ENCODE assay signal across 8 cellular contexts in the genomic region with DNA sequence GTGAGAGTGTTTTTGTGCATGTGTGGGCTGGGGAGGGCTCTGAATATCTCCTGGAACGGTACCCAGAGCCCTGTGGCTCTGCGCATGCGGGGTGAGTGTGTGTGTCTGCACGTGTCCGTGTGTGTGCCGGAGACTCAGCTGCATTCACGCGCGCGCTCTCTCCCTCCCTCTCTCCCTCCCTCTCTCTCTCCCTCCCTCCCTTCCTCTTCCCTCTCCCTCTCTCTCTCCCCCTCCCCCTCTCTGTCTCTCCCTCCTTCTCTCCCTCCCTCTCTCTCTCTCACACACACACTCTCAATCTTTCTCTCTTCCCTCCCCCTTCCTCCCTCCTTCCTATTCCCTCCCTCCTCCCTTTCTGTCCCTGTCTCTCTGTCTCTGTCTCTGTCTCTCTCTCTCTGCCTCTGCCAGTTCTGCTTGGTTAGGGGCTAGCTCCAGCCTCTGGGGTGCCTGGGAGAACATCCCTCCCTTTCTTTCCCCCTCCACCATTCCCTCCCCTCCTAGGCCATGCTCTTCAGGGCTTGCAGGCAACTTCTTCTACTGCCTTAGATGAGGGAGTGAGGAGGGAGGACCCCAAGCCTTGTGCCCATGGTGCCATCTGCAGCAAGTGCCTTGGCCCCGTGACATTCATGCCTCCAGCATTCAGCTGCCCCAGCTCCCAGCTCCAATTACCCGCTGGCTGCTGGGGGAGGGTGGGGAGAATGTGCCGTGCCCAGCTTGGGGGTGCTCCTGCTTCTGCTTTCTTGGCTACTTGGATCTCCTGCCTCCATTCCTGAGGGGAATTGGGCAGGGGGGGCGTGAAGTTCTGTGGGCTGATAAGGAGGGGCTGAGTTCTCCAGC.
DNase-seq lines count a peak whose midpoint lies in the region; ATAC-seq and TF ChIP-seq lines count a peak whose summit lies in the region.

No MANE protein-coding gene starts in this region.

- no peaks in the 10 kb centered on the region for H3K36me3 ChIP-seq in GM06990 (ENCODE audit: control insufficient read depth, insufficient read depth, low read length)

- peak; percentile 62 to 73 for ATAC-seq in activated CD4-positive, CD25-positive, alpha-beta regulatory T cell treated with anti-CD3 and anti-CD28 coated beads, Interleukin-2, amount 50 U/mL, for 24 hours
- ATAC-seq in HG02642 (IDR thresholded peaks at IDR 0.05; ENCODE audit: poor library complexity, unreplicated experiment) (no peak), GM21367 (IDR thresholded peaks at IDR 0.05; ENCODE audit: unreplicated experiment) (no peak)

- no peak for TF ChIP-seq CTCF in GM06990 (IDR thresholded peaks at IDR 0.05; ENCODE audit: insufficient read depth, low read length, poor library complexity, severe bottlenecking)

- peak overlapping the region; percentile 26 for H3K4me3 ChIP-seq in GM06990 (replicated peaks; ENCODE audit: low read depth, low read length)

- no peaks in the 10 kb centered on the region; the same call in 1 of the 2 replicates for H3K27me3 ChIP-seq in GM06990 (replicated peaks; ENCODE audit: control insufficient read depth, insufficient read depth, low read length)

- DNase-seq in GM06990 (ENCODE audit: extremely low read depth, insufficient read length) = peak; percentile 42
- DNase-seq in NCI-H2107 treated with DMSO at 0.1 percent for 48 hours (lab: John Stamatoyannopoulos, UW; ENCODE audit: unreplicated experiment) = peak; percentile 85
- DNase-seq in central memory CD4-positive, alpha-beta T cell = peak; percentile 72
- DNase-seq in left kidney (ENCODE audit: low read depth, low spot score) = peak; percentile 93
- peak; percentile 79 to 82 for DNase-seq in stimulated activated CD4-positive, alpha-beta T cell treated with anti-CD3 and anti-CD28 coated beads, Interleukin-1b, Interleukin-23, amount 100 ng/mL, for 4 hours (ENCODE audit: low read depth in 2 of 2)

Comparison
In these comparisons a context has a peak if more than half of its experiments do, and no peak if none do; other contexts are left out.
1. DNase-seq: peak in every context shown above with its lines; median percentile 93 in left kidney; 85 in NCI-H2107 treated with DMSO at 0.1 percent for 48 hours; 80 in stimulated activated CD4-positive, alpha-beta T cell treated with anti-CD3 and anti-CD28 coated beads, Interleukin-1b, Interleukin-23, amount 100 ng/mL, for 4 hours; 72 in central memory CD4-positive, alpha-beta T cell; 42 in GM06990.
2. ATAC-seq: peak in activated CD4-positive, CD25-positive, alpha-beta regulatory T cell treated with anti-CD3 and anti-CD28 coated beads, Interleukin-2, amount 50 U/mL, for 24 hours (2 of 2); none in HG02642 (single experiment) and GM21367 (single experiment).